In genomic region chr16:3431779-3432219, GRCh38 we compare ENCODE assay signal across 9 cellular contexts. TPM values are rescaled to one million over a fixed set of nuclear protein-coding genes. Genes with fewer than 3 reads are reported as not detected.
DNase-seq lines count a peak whose midpoint lies in the region; ATAC-seq and TF ChIP-seq lines count a peak whose summit lies in the region.
"Had no signal": no experiment of that assay in that cellular context is flagged by ENCODE, and none has a peak within 500 bp of the region (broad histone marks: within the 10 kb centered on the region; RNA-seq: fewer than 3 reads in every experiment).

No MANE protein-coding gene starts in this region.

- 68% methylated on average over 25 of the region's 26 CpGs for WGBS in prostate gland

- H3K36me3 Mint-ChIP-seq in WTC11, result no peaks in the 10 kb centered on the region

- H3K79me2 ChIP-seq in MM.1S (ENCODE audit: low read length), result no peaks in the 10 kb centered on the region

- peaks cover 15% of the 10 kb centered on the region for H3F3A ChIP-seq in MM.1S (ENCODE audit: insufficient read depth, low read length)

- H3K4me3 Mint-ChIP-seq in WTC11, result no peak overlapping the region
- H3K4me3 Mint-ChIP-seq: nephron had no signal

- H3K9me2 ChIP-seq in MM.1S (replicated peaks; ENCODE audit: insufficient read depth, low read length), result no peaks in the 10 kb centered on the region

- H3K4me3 ChIP-seq in MM.1S (ENCODE audit: low read length) (0 out of 2 replicates have a peak overlapping the region, but pooled peaks have one; percentile 8), prostate gland (no peak overlapping the region)

- H3K4me2 ChIP-seq in MM.1S (ENCODE audit: low read depth, low read length), result peak overlapping the region; percentile 35; the same call in 1 of the 2 replicates

- DNase-seq in MM.1S, result peak; percentile 80
- DNase-seq in activated T-cell treated with anti-CD3 and anti-CD28 coated beads, Interleukin-2, amount 50 U/mL, for 48 hours, result peak; percentile 71 to 76
- DNase-seq in left ventricle myocardium superior, result peak; percentile 73
- peak; percentile 22 for DNase-seq in stimulated activated CD8-positive, alpha-beta memory T cell treated with anti-CD3 and anti-CD28 coated beads, Interleukin-12 subunit alpha, Interleukin-12 subunit beta, amount 100 ng/mL, for 1 hour (ENCODE audit: low read depth)
- DNase-seq in WTC11 (ENCODE audit: low spot score), result no peak
- no peak for DNase-seq in NCI-H2227 treated with DMSO at 0.1 percent for 48 hours (lab: John Stamatoyannopoulos, UW)
- DNase-seq in HT-29 (ENCODE audit: low spot score), result no peak
- DNase-seq in prostate gland (ENCODE audit: low spot score), result no peak

- H3K9ac ChIP-seq in MM.1S (ENCODE audit: low read length), result no peak overlapping the region

- H3K27me3 ChIP-seq in MM.1S (replicated peaks; ENCODE audit: insufficient read depth, low read length) (no peaks in the 10 kb centered on the region), prostate gland (replicated peaks; ENCODE audit: insufficient read depth) (no peaks in the 10 kb centered on the region)

- H2AFZ ChIP-seq in MM.1S (ENCODE audit: low read length), result peak overlapping the region; percentile 17; the same call in 1 of the 2 replicates

- TF ChIP-seq CTCF in MM.1S (IDR thresholded peaks at IDR 0.05; ENCODE audit: low read length) (no peak), WTC11 (IDR thresholded peaks at IDR 0.05) (no peak), prostate gland (IDR thresholded peaks at IDR 0.05) (no peak)

- POLR2A ChIA-PET in WTC11 (lab: Charles Lee), result no interaction called here

- H4K20me1 ChIP-seq in MM.1S (ENCODE audit: insufficient read depth, low read length), result no peaks in the 10 kb centered on the region

- intact Hi-C loops in left ventricle myocardium superior (cut with micrococcal nuclease), result no loop called here
- intact Hi-C loops in prostate gland (cut with DNase I), result no loop called here

- H3K9me3 ChIP-seq in MM.1S (replicated peaks; ENCODE audit: insufficient read depth, low read length), result no peaks in the 10 kb centered on the region
- no peaks in the 10 kb centered on the region for H3K9me3 ChIP-seq in prostate gland

- no peak for TF ChIP-seq POLR2A in prostate gland (IDR thresholded peaks at IDR 0.05)

- ATAC-seq in left ventricle myocardium superior, result peak; percentile 77
- no peak for ATAC-seq in WTC11

- no peaks in the 10 kb centered on the region for H3K9me3 Mint-ChIP-seq in WTC11
- H3K9me3 Mint-ChIP-seq: nephron had no signal

- no peaks in the 10 kb centered on the region for H3K4me1 Mint-ChIP-seq in WTC11
- H3K4me1 Mint-ChIP-seq: nephron had no signal

- no peaks in the 10 kb centered on the region for H3K27me3 Mint-ChIP-seq in WTC11 (ENCODE audit: low read depth)

- peaks cover 17% of the 10 kb centered on the region; the same call in 1 of the 2 replicates for H3K4me1 ChIP-seq in MM.1S (ENCODE audit: low read length)
- H3K4me1 ChIP-seq in prostate gland (replicated peaks), result no peaks in the 10 kb centered on the region

- H3K27ac ChIP-seq in MM.1S (ENCODE audit: low read length), result no peak overlapping the region
- H3K27ac ChIP-seq in prostate gland, result no peak overlapping the region

- H3K27ac Mint-ChIP-seq in WTC11, result no peak overlapping the region
- H3K27ac Mint-ChIP-seq: nephron had no signal

- H3K36me3 ChIP-seq in MM.1S (replicated peaks; ENCODE audit: insufficient read depth, low read length), result no peaks in the 10 kb centered on the region
- no peaks in the 10 kb centered on the region for H3K36me3 ChIP-seq in prostate gland

- CTCF ChIA-PET in WTC11 (lab: Charles Lee), result no interaction called here

TF ChIP-seq in WTC11, 78 proteins besides CTCF, POLR2A, EP300 and RAD21 (continues in another document):
- TF ChIP-seq SMAD3 (CRISPR knock-in tag; IDR thresholded peaks at IDR 0.05; ENCODE audit: borderline replicate concordance), result no peak
- no peak for TF ChIP-seq AFF4 (CRISPR knock-in tag; IDR thresholded peaks at IDR 0.05; ENCODE audit: borderline replicate concordance)
- no peak for TF ChIP-seq ERG (CRISPR knock-in tag; IDR thresholded peaks at IDR 0.05)
- TF ChIP-seq OVOL2 (CRISPR knock-in tag; IDR thresholded peaks at IDR 0.05; ENCODE audit: borderline replicate concordance), result no peak
- TF ChIP-seq ZNF512 (CRISPR knock-in tag; IDR thresholded peaks at IDR 0.05; ENCODE audit: borderline replicate concordance), result no peak
- no peak for TF ChIP-seq MXD4 (CRISPR knock-in tag; IDR thresholded peaks at IDR 0.05; ENCODE audit: borderline replicate concordance)
- TF ChIP-seq USF1 (CRISPR knock-in tag; IDR thresholded peaks at IDR 0.05), result no peak
- TF ChIP-seq TP53 (CRISPR knock-in tag; IDR thresholded peaks at IDR 0.05), result no peak
- TF ChIP-seq JAZF1 (CRISPR knock-in tag; IDR thresholded peaks at IDR 0.05), result no peak
- no peak for TF ChIP-seq RORB (CRISPR knock-in tag; IDR thresholded peaks at IDR 0.05)
- TF ChIP-seq PRRX2 (CRISPR knock-in tag; IDR thresholded peaks at IDR 0.05), result no peak

RNA-seq across cellular contexts. Expression of gene ZNF597, which starts 11.5 kb away (rescaled TPM):
- total RNA-seq in left ventricle myocardium superior (2.0 TPM), WTC11 (2021) (1.3 to 2.2 TPM (median 1.4 TPM) in 3 replicates), prostate gland (1 to 10 TPM; 2.1 to 9.5 TPM)
- 0.76 and 1.2 TPM in 2 replicates for total RNA-seq in HT-29 (2014; rRNA removed; shearing (Covaris generic))

RNA-seq across cellular contexts. Expression of gene NAA60, which starts 11.7 kb away (rescaled TPM):
- 48.6 TPM for total RNA-seq in left ventricle myocardium superior
- total RNA-seq in WTC11 (2021), result 44.8 to 50.3 TPM (median 46.4 TPM) in 3 replicates
- 19.4 and 20.3 TPM in 2 replicates for total RNA-seq in HT-29 (2014; rRNA removed; shearing (Covaris generic))
- total RNA-seq in prostate gland, result 10 to 100 TPM; 48.1 to 99.2 TPM

RNA-seq across cellular contexts. Expression of gene ZNF174, which starts 30.8 kb away (rescaled TPM):
- total RNA-seq in left ventricle myocardium superior (9.9 TPM), WTC11 (2021) (11.3 to 13.8 TPM (median 11.7 TPM) in 3 replicates), prostate gland (10 to 100 TPM; 11.2 to 19.8 TPM)
- 6.6 and 13.9 TPM in 2 replicates for total RNA-seq in HT-29 (2014; rRNA removed; shearing (Covaris generic))

RNA-seq across cellular contexts. Expression of gene ZSCAN32, which starts 31.0 kb away (rescaled TPM):
- 5.5 TPM for total RNA-seq in left ventricle myocardium superior
- 16.0 to 17.9 TPM (median 16.7 TPM) in 3 replicates for total RNA-seq in WTC11 (2021)
- 9.0 and 9.8 TPM in 2 replicates for total RNA-seq in HT-29 (2014; rRNA removed; shearing (Covaris generic))
- 10 to 100 TPM; 15.2 to 17.4 TPM for total RNA-seq in prostate gland

Comparison
In these comparisons a context has a peak if more than half of its experiments do, and no peak if none do; other contexts are left out.
1. DNase-seq: peak in MM.1S (single experiment), activated T-cell treated with anti-CD3 and anti-CD28 coated beads, Interleukin-2, amount 50 U/mL, for 48 hours (2 of 2), left ventricle myocardium superior (single experiment) and stimulated activated CD8-positive, alpha-beta memory T cell treated with anti-CD3 and anti-CD28 coated beads, Interleukin-12 subunit alpha, Interleukin-12 subunit beta, amount 100 ng/mL, for 1 hour (single experiment); none in WTC11 (single experiment), NCI-H2227 treated with DMSO at 0.1 percent for 48 hours (single experiment), HT-29 (single experiment) and prostate gland (single experiment).